Comparison of ENCODE assay signal across 8 cellular contexts in genomic region chr11:61899146-61899841, GRCh38. TPM values are rescaled to one million over a fixed set of nuclear protein-coding genes. Genes with fewer than 3 reads are reported as not detected.
DNase-seq lines count a peak whose midpoint lies in the region; ATAC-seq and TF ChIP-seq lines count a peak whose summit lies in the region.

No MANE protein-coding gene starts in this region.

- H3K27me3 Mint-ChIP-seq in type B pancreatic cell, result no peaks in the 10 kb centered on the region

- peaks cover 0 to 65% of the 10 kb centered on the region in 2 donors for H3K36me3 ChIP-seq in gastroesophageal sphincter
- no peaks in the 10 kb centered on the region for H3K36me3 ChIP-seq in trophoblast cell (ENCODE audit: control insufficient read depth in 1 of 2, insufficient read depth in 2 of 2, low read length in 2 of 2)

- H2AFZ ChIP-seq in trophoblast cell (ENCODE audit: insufficient read depth, low read length, poor library complexity), result no peak overlapping the region

- H3K4me3 Mint-ChIP-seq in type B pancreatic cell, result peak overlapping the region; percentile 48

- H3K9ac ChIP-seq in trophoblast cell (ENCODE audit: low read length), result no peak overlapping the region

- TF ChIP-seq CTCF in gastroesophageal sphincter (IDR thresholded peaks at IDR 0.05) (peak in 3 of 4 experiments; percentile 100), type B pancreatic cell (conservative IDR thresholded peaks at IDR 0.05) (peak; percentile 100)

- H2AK5ac ChIP-seq in trophoblast cell (ENCODE audit: low read length), result no peak overlapping the region

- H4K91ac ChIP-seq in trophoblast cell (ENCODE audit: low read depth, low read length), result no peak overlapping the region

- H3K23ac ChIP-seq in trophoblast cell (ENCODE audit: low read length), result no peak overlapping the region

- no peak overlapping the region for H3K18ac ChIP-seq in trophoblast cell (ENCODE audit: low read length)

- no peaks in the 10 kb centered on the region for H3K79me2 ChIP-seq in trophoblast cell (ENCODE audit: control insufficient read depth, insufficient read depth, low read length, poor library complexity)

- no peak overlapping the region for H3K4me2 ChIP-seq in trophoblast cell (ENCODE audit: low read length)

- H3K4me3 ChIP-seq in gastroesophageal sphincter (no peak overlapping the region), trophoblast cell (ENCODE audit: low read depth, low read length) (no peak overlapping the region)

- TF ChIP-seq POLR2A in gastroesophageal sphincter (IDR thresholded peaks at IDR 0.05), result no peak

- H4K12ac ChIP-seq in trophoblast cell (ENCODE audit: low read depth, low read length), result no peak overlapping the region

- no peaks in the 10 kb centered on the region for H3K9me3 Mint-ChIP-seq in type B pancreatic cell

- peak overlapping the region in 3 of 4 donors; percentile 50 to 75 (median 54) for H3K27ac ChIP-seq in gastroesophageal sphincter
- H3K27ac ChIP-seq in trophoblast cell (ENCODE audit: low read depth, low read length), result no peak overlapping the region

- WGBS in gastroesophageal sphincter (ENCODE audit: low coverage in 1 of 2), 2 donors, result 0 to 20% methylated on average over 1 to 8 of the region's 27 CpGs
- no CpG with 5 or more reads among the region's 27 CpGs for WGBS in trophoblast cell (ENCODE audit: extremely low coverage, insufficient coverage, insufficient read length)

- H2BK12ac ChIP-seq in trophoblast cell (ENCODE audit: low read length), result no peak overlapping the region

- peaks cover 15% of the 10 kb centered on the region for H3K4me1 Mint-ChIP-seq in type B pancreatic cell (ENCODE audit: unreplicated experiment)

- DNase-seq in DMS 273 treated with DMSO at 0.1 percent for 48 hours (lab: John Stamatoyannopoulos, UW), result peak; percentile 13
- peak; percentile 76 for DNase-seq in MV-4-11 (lab: John Stamatoyannopoulos, UW)
- DNase-seq in SK-MEL-5 (ENCODE audit: low read depth, low spot score), result peak; percentile 74
- peak; percentile 94 for DNase-seq in activated gamma-delta T cell treated with Interleukin-2 at 50 U/mL for 16 hours
- peak; percentile 75 to 92 for DNase-seq in trophoblast cell
- peak; percentile 95 for DNase-seq in type B pancreatic cell (ENCODE audit: extremely low spot score, unreplicated experiment)

- no peak overlapping the region for H2BK5ac ChIP-seq in trophoblast cell (ENCODE audit: low read depth, low read length, poor library complexity)

- no peak overlapping the region for H2BK120ac ChIP-seq in trophoblast cell (ENCODE audit: insufficient read depth, low read length, poor library complexity)

- H3K4me1 ChIP-seq in gastroesophageal sphincter (peaks cover 0 to 26% (median 15%) of the 10 kb centered on the region in 3 donors), trophoblast cell (ENCODE audit: control insufficient read depth in 1 of 2, insufficient read depth in 2 of 2, low read length in 2 of 2) (no peaks in the 10 kb centered on the region)

- no peaks in the 10 kb centered on the region for H3K9me3 ChIP-seq in gastroesophageal sphincter
- peaks cover 4% of the 10 kb centered on the region for H3K9me3 ChIP-seq in trophoblast cell (ENCODE audit: insufficient read depth, low read depth, low read length)

- no peaks in the 10 kb centered on the region for H3K36me3 Mint-ChIP-seq in type B pancreatic cell

- no peak for TF ChIP-seq EP300 in gastroesophageal sphincter (IDR thresholded peaks at IDR 0.05)

- H3K27me3 ChIP-seq in gastroesophageal sphincter (no peaks in the 10 kb centered on the region), trophoblast cell (ENCODE audit: insufficient read depth, low read length) (no peaks in the 10 kb centered on the region)

- ATAC-seq in GM21825 (IDR thresholded peaks at IDR 0.05; ENCODE audit: unreplicated experiment) (peak; percentile 64), gastroesophageal sphincter (peak; percentile 80)

- H4K8ac ChIP-seq in trophoblast cell (ENCODE audit: low read depth, low read length), result no peak overlapping the region

- H3K79me1 ChIP-seq in trophoblast cell (ENCODE audit: low read length), result no peaks in the 10 kb centered on the region

- in situ Hi-C loops in SK-MEL-5 (cut with HindIII; ENCODE audit: low pct_unique_long_range_greater_than_20kb, low sequenced_read_pairs), result no loop called here

- H3K27ac Mint-ChIP-seq in type B pancreatic cell, result peak overlapping the region; percentile 77

- H3K14ac ChIP-seq in trophoblast cell (ENCODE audit: low read length), result no peak overlapping the region

- no peak overlapping the region for H3K4ac ChIP-seq in trophoblast cell (ENCODE audit: low read depth, low read length)

RNA-seq across cellular contexts. Expression of gene FADS3, which starts 7.9 kb away (rescaled TPM):
- total RNA-seq in SK-MEL-5 (2014; rRNA removed; shearing (Covaris generic)), result 26.6 and 28.6 TPM in 2 replicates
- polyA plus RNA-seq in SK-MEL-5 (2015; cell fraction: cytosol; rRNA removed), result 24.2 and 30.0 TPM in 2 replicates
- 256 and 262 TPM in 2 replicates for polyA plus RNA-seq in SK-MEL-5 (2015; cell fraction: nucleus; rRNA removed)
- total RNA-seq in gastroesophageal sphincter (10 to 100 TPM; 41.6 to 81.6 (median 60.5) TPM), type B pancreatic cell (ENCODE audit: low replicate concordance) (4.4 and 10.0 TPM in 2 replicates)
- 290 and 330 TPM in 2 replicates for polyA plus RNA-seq in trophoblast cell (2013)

RNA-seq across cellular contexts. Expression of gene RAB3IL1, which starts 18.1 kb away (rescaled TPM):
- 6.1 and 6.8 TPM in 2 replicates for total RNA-seq in SK-MEL-5 (2014; rRNA removed; shearing (Covaris generic))
- 20.9 and 24.4 TPM in 2 replicates for polyA plus RNA-seq in SK-MEL-5 (2015; cell fraction: cytosol; rRNA removed)
- polyA plus RNA-seq in SK-MEL-5 (2015; cell fraction: nucleus; rRNA removed), result 6.1 and 14.8 TPM in 2 replicates
- total RNA-seq in gastroesophageal sphincter (10 to 100 TPM; 11.5 to 22.1 (median 14.7) TPM), type B pancreatic cell (ENCODE audit: low replicate concordance) (2.1 and 16.6 TPM in 2 replicates)
- 22.0 and 24.2 TPM in 2 replicates for polyA plus RNA-seq in trophoblast cell (2013)

RNA-seq across cellular contexts. Expression of gene BEST1, which starts 50.9 kb away (rescaled TPM):
- total RNA-seq in SK-MEL-5 (2014; rRNA removed; shearing (Covaris generic)), result 47.8 and 50.6 TPM in 2 replicates
- polyA plus RNA-seq in SK-MEL-5 (2015; cell fraction: cytosol; rRNA removed), result 31.0 and 38.6 TPM in 2 replicates
- polyA plus RNA-seq in SK-MEL-5 (2015; cell fraction: nucleus; rRNA removed), result 686 and 695 TPM in 2 replicates
- total RNA-seq in gastroesophageal sphincter, result 1 to 10 TPM; 3.0 to 4.0 (median 3.4) TPM
- polyA plus RNA-seq in trophoblast cell (2013), result 0.93 and 1.1 TPM in 2 replicates
- 0.14 and 0.31 TPM in 2 replicates for total RNA-seq in type B pancreatic cell (ENCODE audit: low replicate concordance)

Comparison
In these comparisons a context has a peak if more than half of its experiments do, and no peak if none do; other contexts are left out.
1. DNase-seq: peak in every context shown above with its lines; median percentile 95 in type B pancreatic cell; 94 in activated gamma-delta T cell treated with Interleukin-2 at 50 U/mL for 16 hours; 84 in trophoblast cell; 76 in MV-4-11; 74 in SK-MEL-5; 13 in DMS 273 treated with DMSO at 0.1 percent for 48 hours.